In the genomic region with DNA sequence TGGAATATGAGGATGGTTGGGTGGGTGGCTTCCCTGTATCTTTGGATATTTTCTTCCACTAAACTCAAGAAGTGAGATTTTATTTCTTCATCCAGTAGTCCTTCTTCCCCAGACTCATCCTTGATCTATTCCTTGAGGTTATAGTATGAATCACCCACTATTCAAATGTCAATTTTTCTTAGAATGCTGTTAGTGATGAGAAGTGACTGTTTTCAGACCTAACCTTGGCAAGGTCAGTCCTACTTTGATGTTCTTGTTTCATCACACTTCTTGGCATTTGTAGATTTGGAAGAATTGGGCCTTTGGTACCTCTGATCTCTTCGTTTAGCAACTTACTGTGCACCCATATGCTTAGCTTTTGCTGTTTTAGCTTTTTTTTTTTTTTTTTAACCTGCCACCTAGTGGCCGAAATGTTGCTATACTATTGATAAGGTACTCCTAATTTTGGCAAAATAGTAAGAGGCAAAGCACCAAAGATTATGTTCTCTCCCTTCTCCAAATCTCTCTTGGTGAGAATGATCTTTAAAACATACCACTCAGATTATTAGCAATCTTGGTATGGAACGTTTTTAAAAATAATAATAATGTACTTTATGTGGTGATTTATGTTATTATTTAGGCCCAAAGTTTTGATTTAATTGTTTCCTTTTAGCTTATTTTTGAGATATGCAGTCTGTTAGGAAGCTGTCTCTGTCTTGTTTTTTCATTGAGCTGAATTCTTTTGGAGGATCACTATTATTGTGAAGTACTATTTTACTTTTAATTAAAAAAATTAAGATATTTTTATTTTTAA, we compare ENCODE assay signal across 1 cellular context.
A peak's percentile ranks its signal among the peaks of the same experiment; 100 is the strongest.
TF ChIP-seq lines count a peak whose summit lies in the region.

No MANE protein-coding gene starts in this region.

TF ChIP-seq in H1, 55 proteins besides CTCF, POLR2A, EP300 and RAD21 (continued from another document):
- TF ChIP-seq, protein P1, sequence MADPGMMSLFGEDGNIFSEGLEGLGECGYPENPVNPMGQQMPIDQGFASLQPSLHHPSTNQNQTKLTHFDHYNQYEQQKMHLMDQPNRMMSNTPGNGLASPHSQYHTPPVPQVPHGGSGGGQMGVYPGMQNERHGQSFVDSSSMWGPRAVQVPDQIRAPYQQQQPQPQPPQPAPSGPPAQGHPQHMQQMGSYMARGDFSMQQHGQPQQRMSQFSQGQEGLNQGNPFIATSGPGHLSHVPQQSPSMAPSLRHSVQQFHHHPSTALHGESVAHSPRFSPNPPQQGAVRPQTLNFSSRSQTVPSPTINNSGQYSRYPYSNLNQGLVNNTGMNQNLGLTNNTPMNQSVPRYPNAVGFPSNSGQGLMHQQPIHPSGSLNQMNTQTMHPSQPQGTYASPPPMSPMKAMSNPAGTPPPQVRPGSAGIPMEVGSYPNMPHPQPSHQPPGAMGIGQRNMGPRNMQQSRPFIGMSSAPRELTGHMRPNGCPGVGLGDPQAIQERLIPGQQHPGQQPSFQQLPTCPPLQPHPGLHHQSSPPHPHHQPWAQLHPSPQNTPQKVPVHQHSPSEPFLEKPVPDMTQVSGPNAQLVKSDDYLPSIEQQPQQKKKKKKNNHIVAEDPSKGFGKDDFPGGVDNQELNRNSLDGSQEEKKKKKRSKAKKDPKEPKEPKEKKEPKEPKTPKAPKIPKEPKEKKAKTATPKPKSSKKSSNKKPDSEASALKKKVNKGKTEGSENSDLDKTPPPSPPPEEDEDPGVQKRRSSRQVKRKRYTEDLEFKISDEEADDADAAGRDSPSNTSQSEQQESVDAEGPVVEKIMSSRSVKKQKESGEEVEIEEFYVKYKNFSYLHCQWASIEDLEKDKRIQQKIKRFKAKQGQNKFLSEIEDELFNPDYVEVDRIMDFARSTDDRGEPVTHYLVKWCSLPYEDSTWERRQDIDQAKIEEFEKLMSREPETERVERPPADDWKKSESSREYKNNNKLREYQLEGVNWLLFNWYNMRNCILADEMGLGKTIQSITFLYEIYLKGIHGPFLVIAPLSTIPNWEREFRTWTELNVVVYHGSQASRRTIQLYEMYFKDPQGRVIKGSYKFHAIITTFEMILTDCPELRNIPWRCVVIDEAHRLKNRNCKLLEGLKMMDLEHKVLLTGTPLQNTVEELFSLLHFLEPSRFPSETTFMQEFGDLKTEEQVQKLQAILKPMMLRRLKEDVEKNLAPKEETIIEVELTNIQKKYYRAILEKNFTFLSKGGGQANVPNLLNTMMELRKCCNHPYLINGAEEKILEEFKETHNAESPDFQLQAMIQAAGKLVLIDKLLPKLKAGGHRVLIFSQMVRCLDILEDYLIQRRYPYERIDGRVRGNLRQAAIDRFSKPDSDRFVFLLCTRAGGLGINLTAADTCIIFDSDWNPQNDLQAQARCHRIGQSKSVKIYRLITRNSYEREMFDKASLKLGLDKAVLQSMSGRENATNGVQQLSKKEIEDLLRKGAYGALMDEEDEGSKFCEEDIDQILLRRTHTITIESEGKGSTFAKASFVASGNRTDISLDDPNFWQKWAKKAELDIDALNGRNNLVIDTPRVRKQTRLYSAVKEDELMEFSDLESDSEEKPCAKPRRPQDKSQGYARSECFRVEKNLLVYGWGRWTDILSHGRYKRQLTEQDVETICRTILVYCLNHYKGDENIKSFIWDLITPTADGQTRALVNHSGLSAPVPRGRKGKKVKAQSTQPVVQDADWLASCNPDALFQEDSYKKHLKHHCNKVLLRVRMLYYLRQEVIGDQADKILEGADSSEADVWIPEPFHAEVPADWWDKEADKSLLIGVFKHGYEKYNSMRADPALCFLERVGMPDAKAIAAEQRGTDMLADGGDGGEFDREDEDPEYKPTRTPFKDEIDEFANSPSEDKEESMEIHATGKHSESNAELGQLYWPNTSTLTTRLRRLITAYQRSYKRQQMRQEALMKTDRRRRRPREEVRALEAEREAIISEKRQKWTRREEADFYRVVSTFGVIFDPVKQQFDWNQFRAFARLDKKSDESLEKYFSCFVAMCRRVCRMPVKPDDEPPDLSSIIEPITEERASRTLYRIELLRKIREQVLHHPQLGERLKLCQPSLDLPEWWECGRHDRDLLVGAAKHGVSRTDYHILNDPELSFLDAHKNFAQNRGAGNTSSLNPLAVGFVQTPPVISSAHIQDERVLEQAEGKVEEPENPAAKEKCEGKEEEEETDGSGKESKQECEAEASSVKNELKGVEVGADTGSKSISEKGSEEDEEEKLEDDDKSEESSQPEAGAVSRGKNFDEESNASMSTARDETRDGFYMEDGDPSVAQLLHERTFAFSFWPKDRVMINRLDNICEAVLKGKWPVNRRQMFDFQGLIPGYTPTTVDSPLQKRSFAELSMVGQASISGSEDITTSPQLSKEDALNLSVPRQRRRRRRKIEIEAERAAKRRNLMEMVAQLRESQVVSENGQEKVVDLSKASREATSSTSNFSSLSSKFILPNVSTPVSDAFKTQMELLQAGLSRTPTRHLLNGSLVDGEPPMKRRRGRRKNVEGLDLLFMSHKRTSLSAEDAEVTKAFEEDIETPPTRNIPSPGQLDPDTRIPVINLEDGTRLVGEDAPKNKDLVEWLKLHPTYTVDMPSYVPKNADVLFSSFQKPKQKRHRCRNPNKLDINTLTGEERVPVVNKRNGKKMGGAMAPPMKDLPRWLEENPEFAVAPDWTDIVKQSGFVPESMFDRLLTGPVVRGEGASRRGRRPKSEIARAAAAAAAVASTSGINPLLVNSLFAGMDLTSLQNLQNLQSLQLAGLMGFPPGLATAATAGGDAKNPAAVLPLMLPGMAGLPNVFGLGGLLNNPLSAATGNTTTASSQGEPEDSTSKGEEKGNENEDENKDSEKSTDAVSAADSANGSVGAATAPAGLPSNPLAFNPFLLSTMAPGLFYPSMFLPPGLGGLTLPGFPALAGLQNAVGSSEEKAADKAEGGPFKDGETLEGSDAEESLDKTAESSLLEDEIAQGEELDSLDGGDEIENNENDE (IDR thresholded peaks at IDR 0.05; ENCODE audit: insufficient replicate concordance, low read length) = peak; percentile 24
- TF ChIP-seq SP2 (IDR thresholded peaks at IDR 0.05; ENCODE audit: low read length) (no peak), MAFK (IDR thresholded peaks at IDR 0.05; ENCODE audit: low read depth, low read length) (no peak), KDM4A (IDR thresholded peaks at IDR 0.05; ENCODE audit: low read depth, low read length, severe bottlenecking) (no peak)
TF ChIP-seq in H1: peak in this region for 1.
